ENCODE assay signal across 19 cellular contexts in the genomic region with DNA sequence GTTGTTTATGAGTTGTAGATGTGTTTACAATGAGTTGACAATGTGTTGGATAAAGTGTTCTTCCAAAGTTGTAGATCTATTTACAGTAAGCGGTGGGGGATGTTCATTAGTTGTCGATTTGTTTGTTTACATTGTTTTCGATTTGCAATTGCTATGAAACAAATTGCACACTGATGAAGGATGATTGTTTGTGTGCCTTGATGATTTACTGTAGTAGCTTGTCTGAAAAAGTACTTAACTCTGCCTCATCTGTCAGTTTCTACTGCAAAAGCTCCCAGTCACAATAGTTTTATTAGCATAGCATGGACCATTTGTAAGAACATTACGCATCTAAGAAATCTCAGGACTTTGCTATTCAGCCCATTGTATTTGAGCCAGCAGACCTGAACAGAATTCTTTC.
DNase-seq lines count a peak whose midpoint lies in the region; ATAC-seq and TF ChIP-seq lines count a peak whose summit lies in the region.
"Had no signal": no experiment of that assay in that cellular context is flagged by ENCODE, and none has a peak within 500 bp of the region (broad histone marks: within the 10 kb centered on the region; RNA-seq: fewer than 3 reads in every experiment).

No MANE protein-coding gene starts in this region.

- H3K27me3 ChIP-seq in mesenchymal stem cell (ENCODE audit: control insufficient read depth in 1 of 2, insufficient read depth in 1 of 2, low read length in 2 of 2): no peaks in the 10 kb centered on the region
- no peaks in the 10 kb centered on the region for H3K27me3 ChIP-seq in CD8-positive, alpha-beta memory T cell (ENCODE audit: insufficient read depth, low read length, poor library complexity, severe bottlenecking)
- H3K27me3 ChIP-seq: BLaER1 had no signal

- H3K27ac Mint-ChIP-seq in WTC11 (0 out of 2 replicates have a peak overlapping the region, but pooled peaks have one; percentile 50), HFFc6 (no peak overlapping the region)
- no peak overlapping the region for H3K27ac Mint-ChIP-seq in CD8-positive, alpha-beta memory T cell
- H3K27ac Mint-ChIP-seq: CD4-positive, CD25-positive, alpha-beta regulatory T cell; H9 had no signal

- no peak overlapping the region for H3K23ac ChIP-seq in mesenchymal stem cell (ENCODE audit: low read length in 2 of 2)

- no peak overlapping the region for H4K8ac ChIP-seq in mesenchymal stem cell (ENCODE audit: low read length)

- no peak overlapping the region for H3K4me2 ChIP-seq in mesenchymal stem cell (ENCODE audit: low read length, poor library complexity, severe bottlenecking)
- H3K4me2 ChIP-seq: BLaER1 had no signal

- H3K9me3 Mint-ChIP-seq in WTC11 (peaks cover 19% of the 10 kb centered on the region), HFFc6 (no peaks in the 10 kb centered on the region)
- H3K9me3 Mint-ChIP-seq in CD8-positive, alpha-beta memory T cell: peaks cover 0 to 4% (median 3%) of the 10 kb centered on the region in 5 donors

- no peaks in the 10 kb centered on the region for H3K27me3 Mint-ChIP-seq in WTC11 (ENCODE audit: low read depth)
- H3K27me3 Mint-ChIP-seq in CD8-positive, alpha-beta memory T cell: peaks cover 0 to 2% of the 10 kb centered on the region in 2 donors
- H3K27me3 Mint-ChIP-seq in HFFc6 (ENCODE audit: insufficient read depth): no peaks in the 10 kb centered on the region; the same call in 1 of the 2 replicates
- H3K27me3 Mint-ChIP-seq: CD4-positive, CD25-positive, alpha-beta regulatory T cell had no signal

- no peak overlapping the region for H3K18ac ChIP-seq in mesenchymal stem cell (ENCODE audit: low read depth in 1 of 2, low read length in 2 of 2)

- no peak overlapping the region for H3K4ac ChIP-seq in mesenchymal stem cell (ENCODE audit: low read depth in 1 of 2, low read length in 2 of 2)

- DNase-seq in NCI-H1417 (lab: John Stamatoyannopoulos, UW) (peak in 2 of 3 experiments; percentile 9 to 61), NCI-H1417 treated with DMSO at 0.1 percent for 48 hours (lab: John Stamatoyannopoulos, UW) (no peak), WTC11 (ENCODE audit: low spot score) (no peak), mesenchymal stem cell (peak; percentile 10), HFFc6 (no peak)
- DNase-seq in CD8-positive, alpha-beta memory T cell: no peak
- DNase-seq: 8988T; AML-193; Calu3; CD4-positive, CD25-positive, alpha-beta regulatory T cell; DMS153; DND-41; GDM1; GOT3; H9 had no signal

- no peak overlapping the region for H3K27ac ChIP-seq in mesenchymal stem cell (ENCODE audit: low read length, poor library complexity, severe bottlenecking)
- no peak overlapping the region for H3K27ac ChIP-seq in CD8-positive, alpha-beta memory T cell (ENCODE audit: low read depth, low read length)
- H3K27ac ChIP-seq: BLaER1, HL-60 had no signal

- POLR2A ChIA-PET in WTC11 (lab: Charles Lee): no interaction called here
- POLR2A ChIA-PET in CD8-positive, alpha-beta memory T cell (lab: Charles Lee): no interaction called here

- H2BK12ac ChIP-seq in mesenchymal stem cell (ENCODE audit: low read length in 2 of 2): no peak overlapping the region

- no peak overlapping the region for H2BK120ac ChIP-seq in mesenchymal stem cell (ENCODE audit: low read depth, low read length)

- no peak overlapping the region for H2AFZ ChIP-seq in mesenchymal stem cell (ENCODE audit: low read depth, low read length)

- ATAC-seq in WTC11: no peak
- no peak for ATAC-seq in GM18873 (IDR thresholded peaks at IDR 0.05; ENCODE audit: low FRiP score, unreplicated experiment)
- no peak for ATAC-seq in HG03039 (IDR thresholded peaks at IDR 0.05; ENCODE audit: unreplicated experiment)

- no peak overlapping the region for H2BK15ac ChIP-seq in mesenchymal stem cell (ENCODE audit: low read depth, poor library complexity, severe bottlenecking)

- CTCF ChIA-PET in WTC11 (lab: Charles Lee): no interaction called here
- CTCF ChIA-PET in CD8-positive, alpha-beta memory T cell (lab: Charles Lee): no interaction called here

- H3K4me1 ChIP-seq in mesenchymal stem cell (ENCODE audit: control insufficient read depth, insufficient read depth, low read depth, low read length): no peaks in the 10 kb centered on the region
- H3K4me1 ChIP-seq in CD8-positive, alpha-beta memory T cell (ENCODE audit: insufficient read depth, low read length): no peaks in the 10 kb centered on the region
- H3K4me1 ChIP-seq: BLaER1 had no signal

- H3K9me3 ChIP-seq in mesenchymal stem cell (ENCODE audit: control insufficient read depth, low read length): no peaks in the 10 kb centered on the region
- no peaks in the 10 kb centered on the region for H3K9me3 ChIP-seq in CD8-positive, alpha-beta memory T cell (ENCODE audit: low read length)
- H3K9me3 ChIP-seq: BLaER1 had no signal

- 41% methylated on average over 4 of the region's 4 CpGs for WGBS in mesenchymal stem cell

- H3K4me3 Mint-ChIP-seq in WTC11 (no peak overlapping the region), HFFc6 (no peak overlapping the region)
- H3K4me3 Mint-ChIP-seq in CD8-positive, alpha-beta memory T cell: no peak overlapping the region
- H3K4me3 Mint-ChIP-seq: CD4-positive, CD25-positive, alpha-beta regulatory T cell; H9 had no signal

- H3K9ac ChIP-seq in mesenchymal stem cell (ENCODE audit: low read length): no peak overlapping the region
- H3K9ac ChIP-seq: BLaER1 had no signal

- H2AK5ac ChIP-seq in mesenchymal stem cell (ENCODE audit: low read length, severe bottlenecking): no peak overlapping the region

- TF ChIP-seq CTCF in WTC11 (IDR thresholded peaks at IDR 0.05) (no peak), HFFc6 (IDR thresholded peaks at IDR 0.05) (no peak)

- H3K4me3 ChIP-seq in mesenchymal stem cell (ENCODE audit: insufficient read depth in 1 of 2, low read depth in 1 of 2, low read length in 2 of 2): no peak overlapping the region
- H3K4me3 ChIP-seq in CD8-positive, alpha-beta memory T cell (ENCODE audit: low read length): no peak overlapping the region
- H3K4me3 ChIP-seq: BLaER1 had no signal

- no peaks in the 10 kb centered on the region for H3K36me3 ChIP-seq in mesenchymal stem cell (ENCODE audit: control insufficient read depth in 1 of 2, insufficient read depth in 2 of 2, low read depth in 1 of 2, low read length in 2 of 2)
- no peaks in the 10 kb centered on the region for H3K36me3 ChIP-seq in CD8-positive, alpha-beta memory T cell (ENCODE audit: insufficient read depth, low read length)
- H3K36me3 ChIP-seq: BLaER1 had no signal

- no peak overlapping the region for H3K14ac ChIP-seq in mesenchymal stem cell (ENCODE audit: low read length in 2 of 2)

- H3K36me3 Mint-ChIP-seq in WTC11: peaks cover 11% of the 10 kb centered on the region
- no peaks in the 10 kb centered on the region for H3K36me3 Mint-ChIP-seq in CD8-positive, alpha-beta memory T cell
- H3K36me3 Mint-ChIP-seq in HFFc6 (ENCODE audit: low read depth): no peaks in the 10 kb centered on the region
- H3K36me3 Mint-ChIP-seq: CD4-positive, CD25-positive, alpha-beta regulatory T cell had no signal

- no peak overlapping the region for H2BK5ac ChIP-seq in mesenchymal stem cell (ENCODE audit: low read depth, low read length, poor library complexity, severe bottlenecking)

- H3K79me1 ChIP-seq in mesenchymal stem cell (replicated peaks; ENCODE audit: low read length, poor library complexity, severe bottlenecking): no peaks in the 10 kb centered on the region

- H3K4me1 Mint-ChIP-seq in WTC11 (peaks cover 20% of the 10 kb centered on the region), HFFc6 (ENCODE audit: low read depth) (no peaks in the 10 kb centered on the region)
- H3K4me1 Mint-ChIP-seq in CD8-positive, alpha-beta memory T cell: no peaks in the 10 kb centered on the region
- H3K4me1 Mint-ChIP-seq: CD4-positive, CD25-positive, alpha-beta regulatory T cell had no signal

- no peak overlapping the region for H4K91ac ChIP-seq in mesenchymal stem cell (ENCODE audit: low read length)

TF ChIP-seq in WTC11, 78 proteins besides CTCF, POLR2A, EP300 and RAD21 (continues in another document):
- TF ChIP-seq, protein P1, sequence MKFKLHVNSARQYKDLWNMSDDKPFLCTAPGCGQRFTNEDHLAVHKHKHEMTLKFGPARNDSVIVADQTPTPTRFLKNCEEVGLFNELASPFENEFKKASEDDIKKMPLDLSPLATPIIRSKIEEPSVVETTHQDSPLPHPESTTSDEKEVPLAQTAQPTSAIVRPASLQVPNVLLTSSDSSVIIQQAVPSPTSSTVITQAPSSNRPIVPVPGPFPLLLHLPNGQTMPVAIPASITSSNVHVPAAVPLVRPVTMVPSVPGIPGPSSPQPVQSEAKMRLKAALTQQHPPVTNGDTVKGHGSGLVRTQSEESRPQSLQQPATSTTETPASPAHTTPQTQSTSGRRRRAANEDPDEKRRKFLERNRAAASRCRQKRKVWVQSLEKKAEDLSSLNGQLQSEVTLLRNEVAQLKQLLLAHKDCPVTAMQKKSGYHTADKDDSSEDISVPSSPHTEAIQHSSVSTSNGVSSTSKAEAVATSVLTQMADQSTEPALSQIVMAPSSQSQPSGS (CRISPR knock-in tag; IDR thresholded peaks at IDR 0.05; ENCODE audit: borderline replicate concordance, low read depth): no peak
- TF ChIP-seq SOX15 (CRISPR knock-in tag; IDR thresholded peaks at IDR 0.05): no peak
- TF ChIP-seq, protein P2, sequence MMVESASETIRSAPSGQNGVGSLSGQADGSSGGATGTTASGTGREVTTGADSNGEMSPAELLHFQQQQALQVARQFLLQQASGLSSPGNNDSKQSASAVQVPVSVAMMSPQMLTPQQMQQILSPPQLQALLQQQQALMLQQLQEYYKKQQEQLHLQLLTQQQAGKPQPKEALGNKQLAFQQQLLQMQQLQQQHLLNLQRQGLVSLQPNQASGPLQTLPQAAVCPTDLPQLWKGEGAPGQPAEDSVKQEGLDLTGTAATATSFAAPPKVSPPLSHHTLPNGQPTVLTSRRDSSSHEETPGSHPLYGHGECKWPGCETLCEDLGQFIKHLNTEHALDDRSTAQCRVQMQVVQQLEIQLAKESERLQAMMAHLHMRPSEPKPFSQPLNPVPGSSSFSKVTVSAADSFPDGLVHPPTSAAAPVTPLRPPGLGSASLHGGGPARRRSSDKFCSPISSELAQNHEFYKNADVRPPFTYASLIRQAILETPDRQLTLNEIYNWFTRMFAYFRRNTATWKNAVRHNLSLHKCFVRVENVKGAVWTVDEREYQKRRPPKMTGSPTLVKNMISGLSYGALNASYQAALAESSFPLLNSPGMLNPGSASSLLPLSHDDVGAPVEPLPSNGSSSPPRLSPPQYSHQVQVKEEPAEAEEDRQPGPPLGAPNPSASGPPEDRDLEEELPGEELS (CRISPR knock-in tag; IDR thresholded peaks at IDR 0.05): no peak
- TF ChIP-seq, protein P3, sequence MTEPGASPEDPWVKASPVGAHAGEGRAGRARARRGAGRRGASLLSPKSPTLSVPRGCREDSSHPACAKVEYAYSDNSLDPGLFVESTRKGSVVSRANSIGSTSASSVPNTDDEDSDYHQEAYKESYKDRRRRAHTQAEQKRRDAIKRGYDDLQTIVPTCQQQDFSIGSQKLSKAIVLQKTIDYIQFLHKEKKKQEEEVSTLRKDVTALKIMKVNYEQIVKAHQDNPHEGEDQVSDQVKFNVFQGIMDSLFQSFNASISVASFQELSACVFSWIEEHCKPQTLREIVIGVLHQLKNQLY (CRISPR knock-in tag; IDR thresholded peaks at IDR 0.05): no peak
- no peak for TF ChIP-seq EMX1 (CRISPR knock-in tag; IDR thresholded peaks at IDR 0.05)
- no peak for TF ChIP-seq GTF2I (CRISPR knock-in tag; conservative IDR thresholded peaks at IDR 0.05)

Comparison
In these comparisons a context has a peak if more than half of its experiments do, and no peak if none do; other contexts are left out.
1. DNase-seq: peak in NCI-H1417 (2 of 3) and mesenchymal stem cell (single experiment); none in NCI-H1417 treated with DMSO at 0.1 percent for 48 hours (single experiment), WTC11 (single experiment), CD8-positive, alpha-beta memory T cell (0 of 5) and HFFc6 (single experiment).